ENCODE assay signal across 12 cellular contexts in genomic region chr14:100836053-100836805, GRCh38. TPM values are rescaled to one million over a fixed set of nuclear protein-coding genes. Genes with fewer than 3 reads are reported as not detected.
DNase-seq lines count a peak whose midpoint lies in the region; ATAC-seq and TF ChIP-seq lines count a peak whose summit lies in the region.
"Had no signal": no experiment of that assay in that cellular context is flagged by ENCODE, and none has a peak within 500 bp of the region (broad histone marks: within the 10 kb centered on the region; RNA-seq: fewer than 3 reads in every experiment).

No MANE protein-coding gene starts in this region.

- H3K4me3 Mint-ChIP-seq in HFFc6: no peak overlapping the region
- H3K4me3 Mint-ChIP-seq in chondrocyte (ENCODE audit: unreplicated experiment): no peak overlapping the region
- peak overlapping the region; percentile 38 for H3K4me3 Mint-ChIP-seq in neural crest cell
- no peak overlapping the region for H3K4me3 Mint-ChIP-seq in progenitor cell of endocrine pancreas (ENCODE audit: low read depth)

- H3K4me1 Mint-ChIP-seq in HFFc6 (ENCODE audit: low read depth) (peaks cover 33% of the 10 kb centered on the region), chondrocyte (ENCODE audit: low read depth) (peaks cover 8% of the 10 kb centered on the region), neural crest cell (peaks cover 67% of the 10 kb centered on the region), progenitor cell of endocrine pancreas (ENCODE audit: low read depth) (peaks cover 58% of the 10 kb centered on the region)

- H3K27ac Mint-ChIP-seq in HFFc6: peak overlapping the region; percentile 60
- no peak overlapping the region for H3K27ac Mint-ChIP-seq in chondrocyte (ENCODE audit: unreplicated experiment)
- no peak overlapping the region for H3K27ac Mint-ChIP-seq in neural crest cell (ENCODE audit: unreplicated experiment)
- H3K27ac Mint-ChIP-seq in progenitor cell of endocrine pancreas: peak overlapping the region; percentile 81

- no peak for DNase-seq in HFFc6
- peak; percentile 92 for DNase-seq in chondrocyte (ENCODE audit: low spot score)
- no peak for DNase-seq in neural crest cell (ENCODE audit: low read depth, low spot score)
- DNase-seq in progenitor cell of endocrine pancreas (ENCODE audit: low spot score, unreplicated experiment): no peak
- DNase-seq in effector CD4-positive, alpha-beta T cell: no peak
- DNase-seq in stimulated activated CD4-positive, alpha-beta T cell treated with anti-CD3 and anti-CD28 coated beads, Interleukin-1b, Interleukin-23, amount 100 ng/mL, for 48 hours: no peak
- DNase-seq: BE2C, DMS 273 treated with DMSO at 0.1 percent for 48 hours had no signal

- H3K36me3 Mint-ChIP-seq in HFFc6 (ENCODE audit: low read depth) (peaks cover 29% of the 10 kb centered on the region), chondrocyte (ENCODE audit: low read depth) (no peaks in the 10 kb centered on the region), neural crest cell (ENCODE audit: low read depth) (no peaks in the 10 kb centered on the region), progenitor cell of endocrine pancreas (ENCODE audit: insufficient read depth) (no peaks in the 10 kb centered on the region)

- H3K9me3 Mint-ChIP-seq in HFFc6 (0 out of 2 replicates have a peak, but pooled peaks cover 4% of the 10 kb centered on the region), chondrocyte (ENCODE audit: low read depth) (no peaks in the 10 kb centered on the region), neural crest cell (no peaks in the 10 kb centered on the region), progenitor cell of endocrine pancreas (ENCODE audit: low read depth) (no peaks in the 10 kb centered on the region)

- no peak for TF ChIP-seq CTCF in HFFc6 (IDR thresholded peaks at IDR 0.05)
- no peak for TF ChIP-seq CTCF in chondrocyte (IDR thresholded peaks at IDR 0.05)
- TF ChIP-seq CTCF in neural crest cell (conservative IDR thresholded peaks at IDR 0.05): no peak
- TF ChIP-seq CTCF in progenitor cell of endocrine pancreas (IDR thresholded peaks at IDR 0.05; ENCODE audit: unreplicated experiment): no peak

- H3K27me3 Mint-ChIP-seq in HFFc6 (ENCODE audit: insufficient read depth) (peaks cover 49% of the 10 kb centered on the region), chondrocyte (ENCODE audit: low read depth) (peaks cover 5% of the 10 kb centered on the region), neural crest cell (ENCODE audit: low read depth) (peaks cover 5% of the 10 kb centered on the region), progenitor cell of endocrine pancreas (no peaks in the 10 kb centered on the region)

- ATAC-seq in GM18511 (IDR thresholded peaks at IDR 0.05; ENCODE audit: unreplicated experiment): no peak
- ATAC-seq: A549, HCT116 had no signal

RNA-seq across cellular contexts. Expression of gene MEG3, which starts 10.3 kb away (rescaled TPM):
- total RNA-seq in HFFc6 (2021; fragmentation: NEBNext Ultra II Directional; extraction: Animal tissue kit (Norgen Biotek cat#: 25700)): 100 to 1,000 TPM; 151 to 262 (median 250) TPM
- not detected in 3 replicates for total RNA-seq in chondrocyte
- total RNA-seq in neural crest cell: 0.96 and 1.0 TPM in 2 replicates
- 31.0 and 32.3 TPM in 2 replicates for total RNA-seq in progenitor cell of endocrine pancreas
- total RNA-seq: H4 had no signal

Comparison
In these comparisons a context has a peak if more than half of its experiments do, and no peak if none do; other contexts are left out.
1. H3K27ac Mint-ChIP-seq: peak in HFFc6 (single experiment) and progenitor cell of endocrine pancreas (single experiment); none in chondrocyte (single experiment) and neural crest cell (single experiment).
2. RNA of gene MEG3, which starts 10.3 kb away (total RNA-seq): 151 to 262 TPM in HFFc6 and 31.0 to 32.3 TPM in progenitor cell of endocrine pancreas; 0.96 to 1.0 TPM in neural crest cell and not detected in chondrocyte; every median in the first group is over 10 times any median in the second.